ENCODE assay signal across 8 cellular contexts in genomic region chr19:41261474-41262190, GRCh38. TPM values are rescaled to one million over a fixed set of nuclear protein-coding genes. Genes with fewer than 3 reads are reported as not detected.
DNase-seq lines count a peak whose midpoint lies in the region; ATAC-seq lines count a peak whose summit lies in the region.

No MANE protein-coding gene starts in this region.

- H3K36me3 ChIP-seq in stomach smooth muscle (ENCODE audit: control insufficient read depth in 2 of 2, insufficient read depth in 2 of 2, low read length in 2 of 2) = peaks cover 27 to 29% of the 10 kb centered on the region in 2 donors

- H3K4me3 Mint-ChIP-seq in IgD-negative memory B cell = peak overlapping the region; percentile 90 to 98 (median 94)
- H3K4me3 Mint-ChIP-seq in activated naive CD8-positive, alpha-beta T cell treated with anti-CD3 and anti-CD28 coated beads, Interleukin-2, amount 10 ng/mL, durations not matched to agents 7 days and 5 days = peak overlapping the region; percentile 92
- peak overlapping the region; percentile 91 to 98 (median 97) for H3K4me3 Mint-ChIP-seq in immature natural killer cell

- peaks cover 27% of the 10 kb centered on the region for H3K4me1 ChIP-seq in stomach smooth muscle (ENCODE audit: control insufficient read depth, insufficient read depth, low read length)

- no peaks in the 10 kb centered on the region for H3K36me3 Mint-ChIP-seq in IgD-negative memory B cell
- peaks cover 15% of the 10 kb centered on the region for H3K36me3 Mint-ChIP-seq in activated naive CD8-positive, alpha-beta T cell treated with anti-CD3 and anti-CD28 coated beads, Interleukin-2, amount 10 ng/mL, durations not matched to agents 7 days and 5 days
- H3K36me3 Mint-ChIP-seq in immature natural killer cell = no peaks in the 10 kb centered on the region

- no peaks in the 10 kb centered on the region for H3K9me3 Mint-ChIP-seq in IgD-negative memory B cell
- no peaks in the 10 kb centered on the region for H3K9me3 Mint-ChIP-seq in activated naive CD8-positive, alpha-beta T cell treated with anti-CD3 and anti-CD28 coated beads, Interleukin-2, amount 10 ng/mL, durations not matched to agents 7 days and 5 days
- no peaks in the 10 kb centered on the region for H3K9me3 Mint-ChIP-seq in immature natural killer cell

- peaks cover 11 to 23% (median 21%) of the 10 kb centered on the region in 3 donors for H3K4me1 Mint-ChIP-seq in IgD-negative memory B cell
- peaks cover 23% of the 10 kb centered on the region for H3K4me1 Mint-ChIP-seq in activated naive CD8-positive, alpha-beta T cell treated with anti-CD3 and anti-CD28 coated beads, Interleukin-2, amount 10 ng/mL, durations not matched to agents 7 days and 5 days
- peaks cover 34 to 38% of the 10 kb centered on the region in 2 donors for H3K4me1 Mint-ChIP-seq in immature natural killer cell

- POLR2A ChIA-PET in activated naive CD8-positive, alpha-beta T cell treated with anti-CD3 and anti-CD28 coated beads, Interleukin-2, amount 10 ng/mL, durations not matched to agents 7 days and 5 days (lab: Charles Lee) = interaction anchor here (1.2 to 7.4 kb wide), 6 partner anchors 35 to 483 kb away, joined by 5 to 195 read pairs (median 16); partner anchors contain the start of genes CCDC97 and TGFB1

- H3K4me3 ChIP-seq in stomach smooth muscle (ENCODE audit: low read length in 2 of 2) = peak overlapping the region; percentile 71 to 91

- H3K27ac ChIP-seq in stomach smooth muscle (ENCODE audit: low read length) = peak overlapping the region; percentile 99

- H3K9me3 ChIP-seq in stomach smooth muscle (ENCODE audit: control insufficient read depth in 2 of 2, low read length in 2 of 2) = no peaks in the 10 kb centered on the region

- no peaks in the 10 kb centered on the region for H3K27me3 Mint-ChIP-seq in IgD-negative memory B cell
- H3K27me3 Mint-ChIP-seq in activated naive CD8-positive, alpha-beta T cell treated with anti-CD3 and anti-CD28 coated beads, Interleukin-2, amount 10 ng/mL, durations not matched to agents 7 days and 5 days = peaks cover 3% of the 10 kb centered on the region
- peaks cover 28 to 42% (median 34%) of the 10 kb centered on the region in 3 donors for H3K27me3 Mint-ChIP-seq in immature natural killer cell (ENCODE audit: low read depth in 3 of 3)

- H3K27me3 ChIP-seq in stomach smooth muscle (ENCODE audit: control insufficient read depth in 1 of 2, insufficient read depth in 2 of 2, low read length in 2 of 2) = no peaks in the 10 kb centered on the region

- peak overlapping the region; percentile 99 to 100 (median 99) for H3K27ac Mint-ChIP-seq in IgD-negative memory B cell
- H3K27ac Mint-ChIP-seq in activated naive CD8-positive, alpha-beta T cell treated with anti-CD3 and anti-CD28 coated beads, Interleukin-2, amount 10 ng/mL, durations not matched to agents 7 days and 5 days = peak overlapping the region; percentile 100
- peak overlapping the region; percentile 99 to 100 (median 100) for H3K27ac Mint-ChIP-seq in immature natural killer cell

- no peak for ATAC-seq in activated naive CD8-positive, alpha-beta T cell treated with anti-CD3 and anti-CD28 coated beads, Interleukin-2, amount 10 ng/mL, durations not matched to agents 7 days and 5 days (ENCODE audit: low read depth)
- ATAC-seq in GM18517 (IDR thresholded peaks at IDR 0.05; ENCODE audit: unreplicated experiment) = no peak

- peak overlapping the region; percentile 81 to 88 for H3K9ac ChIP-seq in stomach smooth muscle (ENCODE audit: low read length in 2 of 2)

- DNase-seq in activated naive CD8-positive, alpha-beta T cell treated with anti-CD3 and anti-CD28 coated beads, Interleukin-2, amount 10 ng/mL, durations not matched to agents 7 days and 5 days = no peak
- DNase-seq in immature natural killer cell (no peak), NCI-H1417 treated with DMSO at 0.1 percent for 48 hours (lab: John Stamatoyannopoulos, UW) (no peak), islet precursor cell (no peak), hypothalamus (lab: John Stamatoyannopoulos, UW) (no peak)

RNA-seq across cellular contexts. Expression of gene HNRNPUL1, which starts 2.5 kb away (rescaled TPM):
- polyA plus RNA-seq in IgD-negative memory B cell (80.9 TPM), immature natural killer cell (100 to 1,000 TPM in 1 of 3 donors, 10 to 100 TPM in 2; 23.3 to 103 (median 48.8) TPM)
- total RNA-seq in activated naive CD8-positive, alpha-beta T cell treated with anti-CD3 and anti-CD28 coated beads, Interleukin-2, amount 10 ng/mL, durations not matched to agents 7 days and 5 days = 100 to 1,000 TPM; 301 to 333 TPM

RNA-seq across cellular contexts. Expression of gene AXL, which starts 42.6 kb away (rescaled TPM):
- polyA plus RNA-seq in IgD-negative memory B cell = 0.06 TPM
- total RNA-seq in activated naive CD8-positive, alpha-beta T cell treated with anti-CD3 and anti-CD28 coated beads, Interleukin-2, amount 10 ng/mL, durations not matched to agents 7 days and 5 days = under 1 TPM; 0.11 to 0.17 TPM
- polyA plus RNA-seq in immature natural killer cell = 1 to 10 TPM in 1 of 3 donors, under 1 TPM in 2; 0.61 to 1.2 (median 0.97) TPM

RNA-seq across cellular contexts. Expression of gene CCDC97, which starts 48.3 kb away (rescaled TPM):
- 34.5 TPM for polyA plus RNA-seq in IgD-negative memory B cell
- total RNA-seq in activated naive CD8-positive, alpha-beta T cell treated with anti-CD3 and anti-CD28 coated beads, Interleukin-2, amount 10 ng/mL, durations not matched to agents 7 days and 5 days = 10 to 100 TPM; 37.8 to 40.8 TPM
- 10 to 100 TPM; 14.2 to 38.2 (median 16.9) TPM for polyA plus RNA-seq in immature natural killer cell
